8 cellular contexts compared by ENCODE assay signal in the genomic region with DNA sequence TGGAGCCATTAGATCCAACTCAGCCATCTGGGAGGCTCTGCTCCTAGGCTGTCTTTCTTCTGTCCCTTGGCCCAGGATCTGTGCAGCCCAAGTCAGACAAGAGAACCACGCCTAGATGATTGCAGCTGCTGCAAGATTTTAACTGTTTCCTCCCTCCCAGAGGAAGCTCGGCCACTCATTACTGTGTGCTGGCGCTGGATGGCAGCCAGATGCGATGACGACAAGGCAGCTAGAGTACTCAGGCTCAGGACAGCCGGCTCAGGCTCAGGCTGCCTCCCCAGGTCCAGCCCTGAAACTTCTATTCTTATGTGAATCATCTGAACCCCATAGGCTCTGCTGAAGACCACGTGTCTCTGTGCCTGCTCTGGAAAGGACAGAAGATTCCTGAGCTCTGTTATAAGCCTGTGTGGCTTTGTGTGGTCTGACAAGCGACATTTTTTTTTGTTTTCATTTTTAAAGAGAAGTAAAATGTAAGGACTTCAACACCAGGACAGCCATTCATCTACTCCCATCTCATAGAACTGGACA. TPM values are rescaled to one million over a fixed set of nuclear protein-coding genes. Genes with fewer than 3 reads are reported as not detected.
A peak's percentile ranks its signal among the peaks of the same experiment; 100 is the strongest.
DNase-seq lines count a peak whose midpoint lies in the region; ATAC-seq, FAIRE-seq and TF ChIP-seq lines count a peak whose summit lies in the region.

No MANE protein-coding gene starts in this region.

- peak; percentile 25 for DNase-seq in NCI-H1694 (lab: John Stamatoyannopoulos, UW)
- DNase-seq in NCI-H1694 treated with DMSO at 0.1 percent for 48 hours (lab: John Stamatoyannopoulos, UW): no peak
- DNase-seq in NCI-H146 (lab: John Stamatoyannopoulos, UW): peak; percentile 82
- DNase-seq in T1000 (lab: John Stamatoyannopoulos, UW): peak; percentile 95
- DNase-seq in endothelial cell of umbilical vein (ENCODE audit: low read depth, low spot score): peak; percentile 98
- DNase-seq in substantia nigra (lab: John Stamatoyannopoulos, UW): peak in 44 of 49 donors; percentile 7 to 89 (median 66)

- H3K4me1 ChIP-seq in endothelial cell of umbilical vein (ENCODE audit: control insufficient read depth, extremely low read depth, insufficient read depth, low read length): peaks cover 24% of the 10 kb centered on the region
- H3K4me1 ChIP-seq in mesodermal cell (ENCODE audit: control insufficient read depth, insufficient read depth, low read length, poor library complexity, severe bottlenecking): peaks cover 34% of the 10 kb centered on the region

- BruUV-seq in endothelial cell of umbilical vein (replicated peaks; lab: Mats Ljungman, UMichigan): no TSS peak

- dilution Hi-C loops in endothelial cell of umbilical vein (cut with MboI; ENCODE audit: extremely low pct_ligation_motif_present, low sequenced_read_pairs): no loop called here

- H3K9me3 ChIP-seq in endothelial cell of umbilical vein (replicated peaks; ENCODE audit: control insufficient read depth, insufficient read depth, low read length) (no peaks in the 10 kb centered on the region), mesodermal cell (ENCODE audit: control insufficient read depth, low read length) (no peaks in the 10 kb centered on the region)

- TF ChIP-seq POLR2A in endothelial cell of umbilical vein (IDR thresholded peaks at IDR 0.05; ENCODE audit: low read depth, low read length): no peak

- POLR2A ChIA-PET in endothelial cell of umbilical vein (lab: Charles Lee): interaction anchor here (0.6 to 0.9 kb wide), 2 partner anchors 10 to 23 kb away, joined by 3 read pairs; no protein-coding TSS in a partner anchor

- H4K20me1 ChIP-seq in endothelial cell of umbilical vein (replicated peaks; ENCODE audit: control insufficient read depth, extremely low read depth, insufficient read depth, low read length): no peaks in the 10 kb centered on the region

- H3K79me2 ChIP-seq in endothelial cell of umbilical vein (ENCODE audit: control insufficient read depth, insufficient read depth, low read length): peaks cover 9% of the 10 kb centered on the region

- CTCF ChIA-PET in endothelial cell of umbilical vein (lab: Charles Lee): interaction anchor here (0.7 to 1.2 kb wide), 2 partner anchors 48 to 348 kb away, joined by 3 read pairs; a partner anchor contains a TSS

- peak overlapping the region; percentile 51 for H3K4me2 ChIP-seq in endothelial cell of umbilical vein (ENCODE audit: insufficient read depth, low read length)

- peak overlapping the region; percentile 37 for H2AFZ ChIP-seq in endothelial cell of umbilical vein (ENCODE audit: low read depth, low read length)

- no peaks in the 10 kb centered on the region for H3K27me3 ChIP-seq in endothelial cell of umbilical vein (ENCODE audit: control insufficient read depth in 2 of 2, insufficient read depth in 2 of 2, low read length in 2 of 2)

- H3K36me3 ChIP-seq in endothelial cell of umbilical vein (ENCODE audit: control insufficient read depth in 2 of 2, extremely low read depth in 1 of 2, insufficient read depth in 2 of 2, low read length in 2 of 2) (no peaks in the 10 kb centered on the region), mesodermal cell (ENCODE audit: control insufficient read depth, insufficient read depth, low read length) (peaks cover 8% of the 10 kb centered on the region)

- peak; percentile 100 for FAIRE-seq in endothelial cell of umbilical vein (lab: Jason Lieb, UNC)

- peak; percentile 84 for ATAC-seq in HG02642 (IDR thresholded peaks at IDR 0.05; ENCODE audit: poor library complexity, unreplicated experiment)

- no peaks in the 10 kb centered on the region for H3K9me1 ChIP-seq in endothelial cell of umbilical vein (replicated peaks; ENCODE audit: control insufficient read depth, extremely low read depth, insufficient read depth, low read length)

- 9 to 14% methylated on average over 7 of the region's 8 CpGs for WGBS in mesodermal cell (ENCODE audit: insufficient coverage in 2 of 2), 2 experiments

- peak overlapping the region; percentile 56 for H3K27ac ChIP-seq in endothelial cell of umbilical vein (ENCODE audit: insufficient read depth, low read depth, low read length)
- peak overlapping the region; percentile 81 for H3K27ac ChIP-seq in mesodermal cell (ENCODE audit: low read depth, low read length, severe bottlenecking)
- peak overlapping the region; percentile 73 for H3K27ac ChIP-seq in substantia nigra (ENCODE audit: low read depth, low read length, poor library complexity, severe bottlenecking)

- H3K9ac ChIP-seq in endothelial cell of umbilical vein (replicated peaks; ENCODE audit: extremely low read depth, insufficient read depth, low read length): peak overlapping the region; percentile 48

- peak in 1 of 2 donors; percentile 2 for TF ChIP-seq CTCF in endothelial cell of umbilical vein (IDR thresholded peaks at IDR 0.05; ENCODE audit: extremely low read depth in 1 of 2, insufficient read depth in 1 of 2, low read depth in 1 of 2, low read length in 2 of 2)

- intact Hi-C loops in endothelial cell of umbilical vein (cut with micrococcal nuclease): loop anchor here (1.0 to 2.0 kb wide), 2 partner anchors 33 to 391 kb away; a partner anchor contains a TSS

- H3K4me3 ChIP-seq in endothelial cell of umbilical vein (replicated peaks in 1 of 3; ENCODE audit: insufficient read depth in 1 of 3, low read depth in 1 of 3, low read length in 3 of 3) (peak overlapping the region in 2 of 3 experiments; percentile 57 to 59), mesodermal cell (ENCODE audit: extremely low read depth, insufficient read depth, low read length, poor library complexity, severe bottlenecking) (no peak overlapping the region)

TF ChIP-seq in endothelial cell of umbilical vein, 7 proteins besides CTCF, POLR2A, EP300 and RAD21:
- peak; percentile 70 for TF ChIP-seq POLR2AphosphoS5 (IDR thresholded peaks at IDR 0.05; ENCODE audit: insufficient read depth, low read depth, low read length)
- no peak for TF ChIP-seq EZH2 (IDR thresholded peaks at IDR 0.05; ENCODE audit: borderline replicate concordance, low read depth, low read length, severe bottlenecking)
- TF ChIP-seq MYC (IDR thresholded peaks at IDR 0.05; ENCODE audit: low read depth, low read length): peak; percentile 14
- TF ChIP-seq, protein P1, sequence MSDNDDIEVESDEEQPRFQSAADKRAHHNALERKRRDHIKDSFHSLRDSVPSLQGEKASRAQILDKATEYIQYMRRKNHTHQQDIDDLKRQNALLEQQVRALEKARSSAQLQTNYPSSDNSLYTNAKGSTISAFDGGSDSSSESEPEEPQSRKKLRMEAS (IDR thresholded peaks at IDR 0.05; ENCODE audit: insufficient read depth, insufficient read length): peak; percentile 96
- TF ChIP-seq FOS (IDR thresholded peaks at IDR 0.05; ENCODE audit: borderline replicate concordance, insufficient read depth, low read length): no peak
- peak; percentile 34 for TF ChIP-seq JUN (IDR thresholded peaks at IDR 0.05; ENCODE audit: borderline replicate concordance, insufficient read depth, insufficient read length, low read depth)
- TF ChIP-seq GATA2 (IDR thresholded peaks at IDR 0.05; ENCODE audit: insufficient read depth, insufficient read length, low read depth, low read length): no peak
TF ChIP-seq in endothelial cell of umbilical vein: peak in this region for 4.

RNA-seq across cellular contexts. Expression of a gene that starts 32.1 kb away (rescaled TPM):
- total RNA-seq in endothelial cell of umbilical vein: 0.90 and 2.5 TPM in 2 replicates
- 0.80 and 1.3 TPM in 2 replicates for polyA plus RNA-seq in endothelial cell of umbilical vein
- 0.09 and 0.17 TPM in 2 replicates for polyA plus RNA-seq in endothelial cell of umbilical vein (2011; cell fraction: cytosol; rRNA removed)
- 4.0 and 4.8 TPM in 2 replicates for polyA plus RNA-seq in endothelial cell of umbilical vein (2011; cell fraction: nucleus; rRNA removed)
- 0.40 TPM in 1 of 2 replicates, not detected in the other for polyA plus RNA-seq in endothelial cell of umbilical vein (2012)
- polyA minus RNA-seq in endothelial cell of umbilical vein: 1.4 and 1.6 TPM in 2 replicates
- polyA minus RNA-seq in endothelial cell of umbilical vein (2011; cell fraction: cytosol; rRNA and poly(A)+ RNA removed): 2.2 TPM
- polyA minus RNA-seq in endothelial cell of umbilical vein (2011; cell fraction: nucleus; rRNA and poly(A)+ RNA removed): 0.63 and 2.9 TPM in 2 replicates
- 0.85 TPM for polyA plus RNA-seq in mesodermal cell (2013, experiment 1 of 2)
- polyA plus RNA-seq in mesodermal cell (2013, experiment 2 of 2): not detected

RNA-seq across cellular contexts. Expression of a gene that starts 32.5 kb away (rescaled TPM):
- 45.5 and 50.3 TPM in 2 replicates for total RNA-seq in endothelial cell of umbilical vein
- 41.2 and 41.7 TPM in 2 replicates for polyA plus RNA-seq in endothelial cell of umbilical vein
- polyA plus RNA-seq in endothelial cell of umbilical vein (2011; cell fraction: cytosol; rRNA removed): 34.3 and 37.6 TPM in 2 replicates
- polyA plus RNA-seq in endothelial cell of umbilical vein (2011; cell fraction: nucleus; rRNA removed): 27.5 and 30.8 TPM in 2 replicates
- polyA plus RNA-seq in endothelial cell of umbilical vein (2012): 19.8 and 22.2 TPM in 2 replicates
- polyA minus RNA-seq in endothelial cell of umbilical vein: 60.6 and 69.4 TPM in 2 replicates
- 49.2 TPM for polyA minus RNA-seq in endothelial cell of umbilical vein (2011; cell fraction: cytosol; rRNA and poly(A)+ RNA removed)
- polyA minus RNA-seq in endothelial cell of umbilical vein (2011; cell fraction: nucleus; rRNA and poly(A)+ RNA removed): 17.6 and 22.0 TPM in 2 replicates
- 20.1 TPM for polyA plus RNA-seq in mesodermal cell (2013, experiment 1 of 2)
- polyA plus RNA-seq in mesodermal cell (2013, experiment 2 of 2): 15.9 TPM

RNA-seq across cellular contexts. Expression of a gene that starts 47.9 kb away (rescaled TPM):
- 37.4 and 46.5 TPM in 2 replicates for total RNA-seq in endothelial cell of umbilical vein
- polyA plus RNA-seq in endothelial cell of umbilical vein: 8.6 and 11.7 TPM in 2 replicates
- 17.7 and 17.8 TPM in 2 replicates for polyA plus RNA-seq in endothelial cell of umbilical vein (2011; cell fraction: cytosol; rRNA removed)
- polyA plus RNA-seq in endothelial cell of umbilical vein (2011; cell fraction: nucleus; rRNA removed): 19.2 and 21.9 TPM in 2 replicates
- 25.9 and 27.4 TPM in 2 replicates for polyA plus RNA-seq in endothelial cell of umbilical vein (2012)
- polyA minus RNA-seq in endothelial cell of umbilical vein: 28.3 and 30.6 TPM in 2 replicates
- polyA minus RNA-seq in endothelial cell of umbilical vein (2011; cell fraction: cytosol; rRNA and poly(A)+ RNA removed): 6.6 TPM
- polyA minus RNA-seq in endothelial cell of umbilical vein (2011; cell fraction: nucleus; rRNA and poly(A)+ RNA removed): 7.5 and 10.8 TPM in 2 replicates
- polyA plus RNA-seq in mesodermal cell (2013, experiment 1 of 2): 38.3 TPM
- polyA plus RNA-seq in mesodermal cell (2013, experiment 2 of 2): 39.4 TPM
